ENCODE assay signal across 1 cellular context in genomic region chr3:47380601-47381316, GRCh38.
TF ChIP-seq lines count a peak whose summit lies in the region.

TSS of gene PTPN23 (plus strand) at chr3:47381021. CDS start at chr3:47381097, 76 bp downstream.

TF ChIP-seq in HepG2, 621 proteins besides CTCF, POLR2A, EP300 and RAD21 (continued from another document and continues in another):
- TF ChIP-seq FOXP4 (CRISPR knock-in tag; IDR thresholded peaks at IDR 0.05) (peak; percentile 56), ARHGAP35 (CRISPR knock-in tag; IDR thresholded peaks at IDR 0.05; ENCODE audit: borderline replicate concordance) (peak; percentile 83; the same call in 1 of the 2 replicates), ZNF782 (CRISPR knock-in tag; IDR thresholded peaks at IDR 0.05; ENCODE audit: borderline replicate concordance) (0 out of 2 replicates have a peak, but pooled peaks have one; percentile 59), MXI1 (IDR thresholded peaks at IDR 0.05; ENCODE audit: borderline replicate concordance, low read depth, low read length) (peak; percentile 91; the same call in 1 of the 3 replicates), HNF1B (CRISPR knock-in tag; IDR thresholded peaks at IDR 0.05) (peak; percentile 56; the same call in 1 of the 2 replicates), SP2 (CRISPR knock-in tag; IDR thresholded peaks at IDR 0.05) (0 out of 2 replicates have a peak, but pooled peaks have one; percentile 42), CREB3 (CRISPR knock-in tag; IDR thresholded peaks at IDR 0.05) (0 out of 2 replicates have a peak, but pooled peaks have one; percentile 50), ZNF501 (CRISPR knock-in tag; IDR thresholded peaks at IDR 0.05) (peak; percentile 50), KDM5B (CRISPR knock-in tag; IDR thresholded peaks at IDR 0.05; ENCODE audit: borderline replicate concordance) (peak; percentile 51), ZNF503 (CRISPR knock-in tag; IDR thresholded peaks at IDR 0.05) (peak; percentile 75), BCLAF1 (IDR thresholded peaks at IDR 0.05) (no peak)
- TF ChIP-seq, protein P1, sequence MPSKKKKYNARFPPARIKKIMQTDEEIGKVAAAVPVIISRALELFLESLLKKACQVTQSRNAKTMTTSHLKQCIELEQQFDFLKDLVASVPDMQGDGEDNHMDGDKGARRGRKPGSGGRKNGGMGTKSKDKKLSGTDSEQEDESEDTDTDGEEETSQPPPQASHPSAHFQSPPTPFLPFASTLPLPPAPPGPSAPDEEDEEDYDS (CRISPR knock-in tag; IDR thresholded peaks at IDR 0.05): peak; percentile 89
- TF ChIP-seq, protein P2, sequence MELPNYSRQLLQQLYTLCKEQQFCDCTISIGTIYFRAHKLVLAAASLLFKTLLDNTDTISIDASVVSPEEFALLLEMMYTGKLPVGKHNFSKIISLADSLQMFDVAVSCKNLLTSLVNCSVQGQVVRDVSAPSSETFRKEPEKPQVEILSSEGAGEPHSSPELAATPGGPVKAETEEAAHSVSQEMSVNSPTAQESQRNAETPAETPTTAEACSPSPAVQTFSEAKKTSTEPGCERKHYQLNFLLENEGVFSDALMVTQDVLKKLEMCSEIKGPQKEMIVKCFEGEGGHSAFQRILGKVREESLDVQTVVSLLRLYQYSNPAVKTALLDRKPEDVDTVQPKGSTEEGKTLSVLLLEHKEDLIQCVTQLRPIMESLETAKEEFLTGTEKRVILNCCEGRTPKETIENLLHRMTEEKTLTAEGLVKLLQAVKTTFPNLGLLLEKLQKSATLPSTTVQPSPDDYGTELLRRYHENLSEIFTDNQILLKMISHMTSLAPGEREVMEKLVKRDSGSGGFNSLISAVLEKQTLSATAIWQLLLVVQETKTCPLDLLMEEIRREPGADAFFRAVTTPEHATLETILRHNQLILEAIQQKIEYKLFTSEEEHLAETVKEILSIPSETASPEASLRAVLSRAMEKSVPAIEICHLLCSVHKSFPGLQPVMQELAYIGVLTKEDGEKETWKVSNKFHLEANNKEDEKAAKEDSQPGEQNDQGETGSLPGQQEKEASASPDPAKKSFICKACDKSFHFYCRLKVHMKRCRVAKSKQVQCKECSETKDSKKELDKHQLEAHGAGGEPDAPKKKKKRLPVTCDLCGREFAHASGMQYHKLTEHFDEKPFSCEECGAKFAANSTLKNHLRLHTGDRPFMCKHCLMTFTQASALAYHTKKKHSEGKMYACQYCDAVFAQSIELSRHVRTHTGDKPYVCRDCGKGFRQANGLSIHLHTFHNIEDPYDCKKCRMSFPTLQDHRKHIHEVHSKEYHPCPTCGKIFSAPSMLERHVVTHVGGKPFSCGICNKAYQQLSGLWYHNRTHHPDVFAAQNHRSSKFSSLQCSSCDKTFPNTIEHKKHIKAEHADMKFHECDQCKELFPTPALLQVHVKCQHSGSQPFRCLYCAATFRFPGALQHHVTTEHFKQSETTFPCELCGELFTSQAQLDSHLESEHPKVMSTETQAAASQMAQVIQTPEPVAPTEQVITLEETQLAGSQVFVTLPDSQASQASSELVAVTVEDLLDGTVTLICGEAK (IDR thresholded peaks at IDR 0.05): no peak
- TF ChIP-seq, protein P2 (CRISPR knock-in tag; IDR thresholded peaks at IDR 0.05): no peak; the same call in 1 of the 2 replicates
- TF ChIP-seq, protein P3, sequence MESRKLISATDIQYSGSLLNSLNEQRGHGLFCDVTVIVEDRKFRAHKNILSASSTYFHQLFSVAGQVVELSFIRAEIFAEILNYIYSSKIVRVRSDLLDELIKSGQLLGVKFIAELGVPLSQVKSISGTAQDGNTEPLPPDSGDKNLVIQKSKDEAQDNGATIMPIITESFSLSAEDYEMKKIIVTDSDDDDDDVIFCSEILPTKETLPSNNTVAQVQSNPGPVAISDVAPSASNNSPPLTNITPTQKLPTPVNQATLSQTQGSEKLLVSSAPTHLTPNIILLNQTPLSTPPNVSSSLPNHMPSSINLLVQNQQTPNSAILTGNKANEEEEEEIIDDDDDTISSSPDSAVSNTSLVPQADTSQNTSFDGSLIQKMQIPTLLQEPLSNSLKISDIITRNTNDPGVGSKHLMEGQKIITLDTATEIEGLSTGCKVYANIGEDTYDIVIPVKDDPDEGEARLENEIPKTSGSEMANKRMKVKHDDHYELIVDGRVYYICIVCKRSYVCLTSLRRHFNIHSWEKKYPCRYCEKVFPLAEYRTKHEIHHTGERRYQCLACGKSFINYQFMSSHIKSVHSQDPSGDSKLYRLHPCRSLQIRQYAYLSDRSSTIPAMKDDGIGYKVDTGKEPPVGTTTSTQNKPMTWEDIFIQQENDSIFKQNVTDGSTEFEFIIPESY (CRISPR knock-in tag; IDR thresholded peaks at IDR 0.05): no peak
- TF ChIP-seq, protein P4, sequence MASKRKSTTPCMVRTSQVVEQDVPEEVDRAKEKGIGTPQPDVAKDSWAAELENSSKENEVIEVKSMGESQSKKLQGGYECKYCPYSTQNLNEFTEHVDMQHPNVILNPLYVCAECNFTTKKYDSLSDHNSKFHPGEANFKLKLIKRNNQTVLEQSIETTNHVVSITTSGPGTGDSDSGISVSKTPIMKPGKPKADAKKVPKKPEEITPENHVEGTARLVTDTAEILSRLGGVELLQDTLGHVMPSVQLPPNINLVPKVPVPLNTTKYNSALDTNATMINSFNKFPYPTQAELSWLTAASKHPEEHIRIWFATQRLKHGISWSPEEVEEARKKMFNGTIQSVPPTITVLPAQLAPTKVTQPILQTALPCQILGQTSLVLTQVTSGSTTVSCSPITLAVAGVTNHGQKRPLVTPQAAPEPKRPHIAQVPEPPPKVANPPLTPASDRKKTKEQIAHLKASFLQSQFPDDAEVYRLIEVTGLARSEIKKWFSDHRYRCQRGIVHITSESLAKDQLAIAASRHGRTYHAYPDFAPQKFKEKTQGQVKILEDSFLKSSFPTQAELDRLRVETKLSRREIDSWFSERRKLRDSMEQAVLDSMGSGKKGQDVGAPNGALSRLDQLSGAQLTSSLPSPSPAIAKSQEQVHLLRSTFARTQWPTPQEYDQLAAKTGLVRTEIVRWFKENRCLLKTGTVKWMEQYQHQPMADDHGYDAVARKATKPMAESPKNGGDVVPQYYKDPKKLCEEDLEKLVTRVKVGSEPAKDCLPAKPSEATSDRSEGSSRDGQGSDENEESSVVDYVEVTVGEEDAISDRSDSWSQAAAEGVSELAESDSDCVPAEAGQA (IDR thresholded peaks at IDR 0.05; ENCODE audit: low read depth): peak; percentile 74
- TF ChIP-seq, protein P4 (CRISPR knock-in tag; IDR thresholded peaks at IDR 0.05; ENCODE audit: borderline replicate concordance): no peak
- TF ChIP-seq, protein P5, sequence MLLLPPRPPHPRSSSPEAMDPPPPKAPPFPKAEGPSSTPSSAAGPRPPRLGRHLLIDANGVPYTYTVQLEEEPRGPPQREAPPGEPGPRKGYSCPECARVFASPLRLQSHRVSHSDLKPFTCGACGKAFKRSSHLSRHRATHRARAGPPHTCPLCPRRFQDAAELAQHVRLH (CRISPR knock-in tag; IDR thresholded peaks at IDR 0.05; ENCODE audit: borderline replicate concordance, low read depth): peak; percentile 50; the same call in 1 of the 2 replicates
